In the genomic region with DNA sequence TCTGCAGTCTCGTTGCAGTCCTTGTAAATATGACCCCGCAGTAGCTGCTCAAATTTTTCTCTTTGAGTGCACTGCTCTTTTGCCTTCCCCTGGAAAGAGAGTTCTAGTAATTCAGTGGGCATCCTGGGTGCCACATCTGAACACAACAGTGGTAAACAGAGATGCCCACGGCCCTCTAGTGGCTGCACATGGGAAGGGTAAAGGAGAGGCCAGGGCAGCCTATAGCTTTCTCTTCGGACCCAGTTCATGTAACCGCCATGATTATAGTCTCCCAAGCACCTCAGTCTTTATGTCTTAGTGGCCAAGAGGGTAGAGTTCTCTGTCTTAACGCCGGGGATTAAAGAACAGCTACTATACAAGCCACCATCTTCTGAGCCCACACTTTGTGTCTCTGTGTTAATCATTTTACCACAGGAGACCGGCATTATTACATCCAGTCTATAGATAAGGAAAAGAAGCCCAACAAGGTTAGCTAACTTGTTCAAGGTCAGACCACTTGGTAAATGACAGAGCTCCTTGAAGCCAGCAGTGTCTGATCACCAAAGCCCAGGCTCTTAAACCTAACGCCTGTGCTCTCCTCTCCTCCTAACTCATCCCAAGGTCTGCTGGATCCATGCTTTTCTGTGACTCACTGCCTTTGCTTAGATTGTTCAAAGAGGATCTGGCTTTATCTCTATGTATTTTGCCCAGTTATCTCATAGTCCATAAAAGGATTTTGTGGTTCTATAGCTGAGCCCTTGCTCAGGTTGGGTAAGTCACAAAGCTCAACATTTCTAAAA, we compare ENCODE assay signal across 9 cellular contexts.
DNase-seq lines count a peak whose midpoint lies in the region; ATAC-seq, FAIRE-seq and TF ChIP-seq lines count a peak whose summit lies in the region.
"Had no signal": no experiment of that assay in that cellular context is flagged by ENCODE, and none has a peak within 500 bp of the region (broad histone marks: within the 10 kb centered on the region; RNA-seq: fewer than 3 reads in every experiment).

No MANE protein-coding gene starts in this region.

- no peaks in the 10 kb centered on the region for H3K4me1 Mint-ChIP-seq in stimulated activated naive B cell treated with anti-CD40 and anti-IgM and Interleukin-4, amounts not matched to agents 10 μg/mL and 1 μg/mL and 100 μg/mL, for 72 hours

- H3K4me1 ChIP-seq in Peyer's patch (no peaks in the 10 kb centered on the region), adrenal gland (replicated peaks in 1 of 2) (no peaks in the 10 kb centered on the region), kidney (ENCODE audit: control insufficient read depth in 1 of 2, insufficient read depth in 1 of 2, low read depth in 1 of 2, low read length in 2 of 2) (no peaks in the 10 kb centered on the region)
- H3K4me1 ChIP-seq: SJSA1 had no signal

- H3K36me3 ChIP-seq in Peyer's patch (no peaks in the 10 kb centered on the region), adrenal gland (replicated peaks in 1 of 2) (no peaks in the 10 kb centered on the region), kidney (ENCODE audit: control insufficient read depth in 1 of 2, insufficient read depth in 2 of 2, low read length in 2 of 2) (no peaks in the 10 kb centered on the region)
- H3K36me3 ChIP-seq: SJSA1 had no signal

- no peaks in the 10 kb centered on the region for H3K9me3 ChIP-seq in Peyer's patch
- H3K9me3 ChIP-seq in adrenal gland (replicated peaks in 1 of 3), result no peaks in the 10 kb centered on the region
- no peaks in the 10 kb centered on the region for H3K9me3 ChIP-seq in kidney (ENCODE audit: control insufficient read depth in 1 of 2, low read length in 2 of 2)
- H3K9me3 ChIP-seq: SJSA1 had no signal

- intact Hi-C loops in adrenal gland (cut with DNase I), result no loop called here
- intact Hi-C loops in kidney (cut with DNase I), result no loop called here

- no peak overlapping the region for H3K27ac Mint-ChIP-seq in stimulated activated naive B cell treated with anti-CD40 and anti-IgM and Interleukin-4, amounts not matched to agents 10 μg/mL and 1 μg/mL and 100 μg/mL, for 72 hours

- DNase-seq in COLO829 (ENCODE audit: low spot score) (peak; percentile 59), Peyer's patch (peak in 1 of 3 donors; percentile 62), adrenal gland (peak in 6 of 7 donors; percentile 24 to 44 (median 37)), kidney (no peak)
- no peak for DNase-seq in stimulated activated naive B cell treated with anti-CD40 and anti-IgM and Interleukin-4, amounts not matched to agents 10 μg/mL and 1 μg/mL and 100 μg/mL, for 72 hours

- no peaks in the 10 kb centered on the region for H3K36me3 Mint-ChIP-seq in stimulated activated naive B cell treated with anti-CD40 and anti-IgM and Interleukin-4, amounts not matched to agents 10 μg/mL and 1 μg/mL and 100 μg/mL, for 72 hours

- no peak overlapping the region for H3K4me3 ChIP-seq in Peyer's patch
- no peak overlapping the region for H3K4me3 ChIP-seq in adrenal gland
- no peak overlapping the region for H3K4me3 ChIP-seq in kidney (ENCODE audit: low read length in 2 of 2)
- H3K4me3 ChIP-seq: SJSA1 had no signal

- H3K27me3 ChIP-seq in Peyer's patch, result no peaks in the 10 kb centered on the region
- H3K27me3 ChIP-seq in adrenal gland, result no peaks in the 10 kb centered on the region
- H3K27me3 ChIP-seq: SJSA1 had no signal

- no peak overlapping the region for H3K9ac ChIP-seq in kidney (ENCODE audit: low read length in 2 of 2)

- H3K9me3 Mint-ChIP-seq in stimulated activated naive B cell treated with anti-CD40 and anti-IgM and Interleukin-4, amounts not matched to agents 10 μg/mL and 1 μg/mL and 100 μg/mL, for 72 hours, result peaks cover 0 to 2% of the 10 kb centered on the region in 2 donors

- peaks cover 4 to 10% of the 10 kb centered on the region in 2 donors for H3K27me3 Mint-ChIP-seq in stimulated activated naive B cell treated with anti-CD40 and anti-IgM and Interleukin-4, amounts not matched to agents 10 μg/mL and 1 μg/mL and 100 μg/mL, for 72 hours

- FAIRE-seq in kidney (lab: Jason Lieb, UNC), result no peak

- H3K27ac ChIP-seq in Peyer's patch (no peak overlapping the region), adrenal gland (no peak overlapping the region), kidney (ENCODE audit: low read depth in 2 of 2, low read length in 2 of 2) (no peak overlapping the region)
- H3K27ac ChIP-seq: SJSA1 had no signal

- no peak overlapping the region for H3K4me3 Mint-ChIP-seq in stimulated activated naive B cell treated with anti-CD40 and anti-IgM and Interleukin-4, amounts not matched to agents 10 μg/mL and 1 μg/mL and 100 μg/mL, for 72 hours

- ATAC-seq in GM19395 (IDR thresholded peaks at IDR 0.05; ENCODE audit: unreplicated experiment) (peak; percentile 91), HG03521 (IDR thresholded peaks at IDR 0.05; ENCODE audit: unreplicated experiment) (peak; percentile 85), HG03108 (IDR thresholded peaks at IDR 0.05; ENCODE audit: unreplicated experiment) (no peak)
- peak; percentile 82 for ATAC-seq in stimulated activated naive B cell treated with anti-CD40 and anti-IgM and Interleukin-4, amounts not matched to agents 10 μg/mL and 1 μg/mL and 100 μg/mL, for 72 hours (replicated peaks)

- 51 to 64% (median 54%) methylated on average over 4 to 9 of the region's 9 CpGs for WGBS in adrenal gland, 4 donors

- TF ChIP-seq CTCF in Peyer's patch (IDR thresholded peaks at IDR 0.05) (peak in 4 of 6 experiments; percentile 44 to 66 (median 60)), adrenal gland (IDR thresholded peaks at IDR 0.05) (peak; percentile 33 to 58 (median 48)), kidney (IDR thresholded peaks at IDR 0.05; ENCODE audit: borderline replicate concordance, extremely low read depth, insufficient read depth) (peak; percentile 62)

- no peak for TF ChIP-seq POLR2A in Peyer's patch (IDR thresholded peaks at IDR 0.05)
- TF ChIP-seq POLR2A in adrenal gland (IDR thresholded peaks at IDR 0.05), result no peak

Comparison
In these comparisons a context has a peak if more than half of its experiments do, and no peak if none do; other contexts are left out.
1. DNase-seq: peak in COLO829 (single experiment) and adrenal gland (6 of 7); none in kidney (single experiment) and stimulated activated naive B cell treated with anti-CD40 and anti-IgM and Interleukin-4, amounts not matched to agents 10 μg/mL and 1 μg/mL and 100 μg/mL, for 72 hours (single experiment).
2. Peak in every context shown above with its lines, with median percentiles within 50 percentile points of each other: CTCF ChIP-seq.